Comparison of ENCODE assay signal across 8 cellular contexts in the genomic region with DNA sequence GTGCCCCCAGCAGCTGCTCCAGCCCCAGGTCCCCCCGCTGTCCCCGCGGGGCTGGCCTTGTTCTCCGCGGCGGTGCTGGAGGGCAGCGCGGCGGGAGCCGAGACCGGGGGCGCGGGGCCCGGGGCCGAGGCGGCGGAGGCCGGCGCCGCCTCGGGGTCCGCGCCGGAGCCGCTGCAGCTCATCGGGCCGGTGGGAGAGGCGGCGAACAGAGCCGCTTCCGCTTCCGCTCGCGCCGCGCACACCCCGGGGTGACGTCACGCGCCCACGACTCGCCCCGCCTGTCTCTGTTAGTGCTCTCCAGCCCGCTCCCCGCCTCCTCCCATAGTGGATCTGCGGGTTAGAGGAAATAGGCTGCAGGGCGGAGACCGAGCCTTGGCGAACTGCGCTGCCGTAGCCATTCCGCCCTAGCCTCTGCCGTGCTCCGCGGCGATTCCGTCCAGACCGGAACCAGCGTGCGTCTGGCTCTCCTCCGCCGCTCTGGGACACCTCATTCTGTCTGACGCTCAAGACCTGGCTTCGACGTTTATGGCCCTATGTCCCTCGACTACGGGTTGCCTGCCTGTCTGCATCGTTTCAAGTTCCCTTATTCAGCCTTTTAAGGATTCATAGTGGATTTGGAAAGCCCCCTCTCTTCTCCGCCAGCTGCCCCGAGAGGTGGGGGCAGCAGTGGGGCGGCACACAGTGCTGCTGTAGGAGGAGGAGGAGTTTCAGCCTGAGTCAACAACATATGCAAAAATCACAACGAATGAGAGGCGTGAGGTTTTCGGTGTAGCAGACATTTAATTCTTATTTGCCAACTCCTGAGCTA. TPM values are rescaled to one million over a fixed set of nuclear protein-coding genes. Genes with fewer than 3 reads are reported as not detected.
DNase-seq lines count a peak whose midpoint lies in the region; ATAC-seq and TF ChIP-seq lines count a peak whose summit lies in the region.

A gene (minus strand): TSS at position 209 of the 808 bp plus-strand sequence. CDS start 27 bp downstream, at position 182.

- TF ChIP-seq POLR2A in right lobe of liver (IDR thresholded peaks at IDR 0.05), result peak; percentile 99

- peak within 1 kb of the TSS; percentile 92 for H3K4me3 Mint-ChIP-seq in CD4-positive, alpha-beta T cell
- H3K4me3 Mint-ChIP-seq in activated CD4-positive, alpha-beta memory T cell treated with anti-CD3 and anti-CD28 coated beads for 36 hours, result peak within 1 kb of the TSS; percentile 86

- H3K27ac Mint-ChIP-seq in CD4-positive, alpha-beta T cell, result no peak within 1 kb of the TSS
- peak within 1 kb of the TSS; percentile 92 for H3K27ac Mint-ChIP-seq in activated CD4-positive, alpha-beta memory T cell treated with anti-CD3 and anti-CD28 coated beads for 36 hours

- TF ChIP-seq CTCF in CD4-positive, alpha-beta T cell (IDR thresholded peaks at IDR 0.05), result no peak
- no peak for TF ChIP-seq CTCF in right lobe of liver (IDR thresholded peaks at IDR 0.05)

- peak within 1 kb of the TSS; percentile 62 to 76 (median 68) for H3K4me3 ChIP-seq in right lobe of liver

- H3K9me3 ChIP-seq in CD4-positive, alpha-beta T cell (ENCODE audit: control insufficient read depth, low read length), result no peaks in the 10 kb centered on the region
- no peaks in the 10 kb centered on the region for H3K9me3 ChIP-seq in right lobe of liver

- peaks cover 0 to 14% (median 2%) of the 10 kb centered on the region in 4 donors for H3K4me1 ChIP-seq in right lobe of liver

- POLR2A ChIA-PET in CD4-positive, alpha-beta T cell (lab: Charles Lee), result interaction anchor here (0.6 to 4.4 kb wide), 30 partner anchors 9 to 222 kb away, joined by 3 to 134 read pairs (median 6); a partner anchor contains a TSS
- POLR2A ChIA-PET in activated CD4-positive, alpha-beta memory T cell treated with anti-CD3 and anti-CD28 coated beads for 36 hours (lab: Charles Lee), result interaction anchor here (0.7 to 1.3 kb wide), 7 partner anchors 8 to 222 kb away, joined by 3 to 5 read pairs (median 4); a partner anchor contains a TSS

- H3K4me1 Mint-ChIP-seq in CD4-positive, alpha-beta T cell (ENCODE audit: low read depth), result peaks cover 37% of the 10 kb centered on the region
- H3K4me1 Mint-ChIP-seq in activated CD4-positive, alpha-beta memory T cell treated with anti-CD3 and anti-CD28 coated beads for 36 hours (ENCODE audit: low read depth), result peaks cover 10% of the 10 kb centered on the region

- peak; percentile 86 for ATAC-seq in CD4-positive, alpha-beta T cell (ENCODE audit: poor library complexity)
- ATAC-seq in GM19452 (IDR thresholded peaks at IDR 0.05; ENCODE audit: unreplicated experiment) (peak; percentile 91), HG03575 (IDR thresholded peaks at IDR 0.05; ENCODE audit: extremely low read depth, insufficient number of reproducible peaks, low FRiP score, unreplicated experiment) (peak; percentile 51), right lobe of liver (peak; percentile 94 to 97 (median 96))

- peak; percentile 88 to 96 (median 94) for DNase-seq in CD4-positive, alpha-beta T cell
- DNase-seq in NCI-H82 treated with DMSO at 0.1 percent for 48 hours (lab: John Stamatoyannopoulos, UW; ENCODE audit: unreplicated experiment), result peak; percentile 74
- peak; percentile 96 for DNase-seq in activated CD4-positive, alpha-beta memory T cell treated with anti-CD3 and anti-CD28 coated beads for 36 hours
- DNase-seq in dermis microvascular lymphatic vessel endothelial cell (ENCODE audit: low read depth in 2 of 2), result peak; percentile 89 to 97
- peak; percentile 98 to 99 (median 99) for DNase-seq in right lobe of liver
- peak; percentile 95 for DNase-seq in stimulated activated CD4-positive, alpha-beta T cell treated with anti-CD3 and anti-CD28 coated beads, Interleukin-4, amount 100 ng/mL, for 24 hours

- H3K36me3 ChIP-seq in right lobe of liver, result peaks cover 8 to 54% (median 22%) of the 10 kb centered on the region in 4 donors

- CTCF ChIA-PET in CD4-positive, alpha-beta T cell (lab: Charles Lee), result interaction anchor here (0.8 to 2.3 kb wide), 10 partner anchors 8 to 129 kb away, joined by 3 to 21 read pairs (median 4); a partner anchor contains a TSS
- CTCF ChIA-PET in activated CD4-positive, alpha-beta memory T cell treated with anti-CD3 and anti-CD28 coated beads for 36 hours (lab: Charles Lee), result interaction anchor here (0.6 to 3.6 kb wide), 20 partner anchors 8 to 233 kb away, joined by 3 to 32 read pairs (median 3); a partner anchor contains a TSS

- intact Hi-C loops in CD4-positive, alpha-beta T cell (cut with DNase I, micrococcal nuclease), result loop anchor here (1.0 to 10.0 kb wide), 4 partner anchors 71 to 377 kb away; a partner anchor contains a TSS
- intact Hi-C loops in activated CD4-positive, alpha-beta memory T cell treated with anti-CD3 and anti-CD28 coated beads for 36 hours (cut with micrococcal nuclease), result loop anchor here (1.0 to 10.0 kb wide), 5 partner anchors 8 to 1063 kb away; a partner anchor contains a TSS
- intact Hi-C loops in right lobe of liver (cut with DNase I), result no loop called here

- H3K27me3 ChIP-seq in CD4-positive, alpha-beta T cell (ENCODE audit: control insufficient read depth, insufficient read depth, low read length), result no peaks in the 10 kb centered on the region
- no peaks in the 10 kb centered on the region for H3K27me3 ChIP-seq in right lobe of liver

- H3K27me3 Mint-ChIP-seq in CD4-positive, alpha-beta T cell, result no peaks in the 10 kb centered on the region
- H3K27me3 Mint-ChIP-seq in activated CD4-positive, alpha-beta memory T cell treated with anti-CD3 and anti-CD28 coated beads for 36 hours, result no peaks in the 10 kb centered on the region

- peaks cover 51% of the 10 kb centered on the region for H3K36me3 Mint-ChIP-seq in CD4-positive, alpha-beta T cell (ENCODE audit: low read depth)
- H3K36me3 Mint-ChIP-seq in activated CD4-positive, alpha-beta memory T cell treated with anti-CD3 and anti-CD28 coated beads for 36 hours, result peaks cover 48% of the 10 kb centered on the region

- H3K9me3 Mint-ChIP-seq in CD4-positive, alpha-beta T cell, result no peaks in the 10 kb centered on the region
- no peaks in the 10 kb centered on the region for H3K9me3 Mint-ChIP-seq in activated CD4-positive, alpha-beta memory T cell treated with anti-CD3 and anti-CD28 coated beads for 36 hours

- 0% methylated on average over 17 of the region's 74 CpGs for WGBS in right lobe of liver (ENCODE audit: insufficient coverage, low coverage, low lambda C conversion rate, missing lambda C conversion rate)

- H3K27ac ChIP-seq in CD4-positive, alpha-beta T cell (ENCODE audit: low read depth, low read length), result peak within 1 kb of the TSS; percentile 96
- H3K27ac ChIP-seq in right lobe of liver, result peak within 1 kb of the TSS; percentile 86 to 95 (median 94)

RNA-seq across cellular contexts. Expression of the gene that starts here (rescaled TPM):
- 100 to 1,000 TPM; 154 to 164 TPM for total RNA-seq in CD4-positive, alpha-beta T cell
- 100 to 1,000 TPM; 158 to 165 TPM for total RNA-seq in activated CD4-positive, alpha-beta memory T cell treated with anti-CD3 and anti-CD28 coated beads for 36 hours
- 25.2 and 28.6 TPM in 2 replicates for total RNA-seq in dermis microvascular lymphatic vessel endothelial cell
- total RNA-seq in right lobe of liver, result 10 to 100 TPM; 47.3 to 81.9 (median 60.4) TPM

Comparison
In these comparisons a context has a peak if more than half of its experiments do, and no peak if none do; other contexts are left out.
1. Peak in every context shown above with its lines: DNase-seq, ATAC-seq, H3K4me3 ChIP-seq and H3K27ac ChIP-seq.
2. intact Hi-C loops: an anchor here in CD4-positive, alpha-beta T cell (1.0 to 10.0 kb wide) and activated CD4-positive, alpha-beta memory T cell treated with anti-CD3 and anti-CD28 coated beads for 36 hours (1.0 to 10.0 kb wide); none called in right lobe of liver.